In the genomic region with DNA sequence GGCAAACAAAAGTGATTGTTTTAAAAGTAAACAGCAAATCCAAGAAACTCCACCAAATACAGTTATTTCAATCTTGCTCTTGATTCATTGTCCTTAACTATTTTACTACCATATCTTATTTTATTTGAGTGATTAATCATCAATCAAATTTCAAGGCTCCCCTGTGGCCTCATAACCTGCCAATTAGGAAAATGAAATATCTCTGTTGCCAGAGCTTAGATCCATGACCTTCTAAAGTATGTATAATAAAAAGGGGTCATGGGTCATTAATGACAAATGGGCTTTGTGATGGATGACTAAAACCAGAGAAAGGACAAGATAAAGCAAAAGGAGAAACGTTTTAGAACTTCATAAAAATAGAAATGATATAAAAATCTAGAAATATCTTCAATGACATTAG, we compare ENCODE assay signal across 1 cellular context.
TF ChIP-seq lines count a peak whose summit lies in the region.

No MANE protein-coding gene starts in this region.

TF ChIP-seq in SK-N-SH, 30 proteins besides CTCF, POLR2A, EP300 and RAD21:
- TF ChIP-seq, protein P1, sequence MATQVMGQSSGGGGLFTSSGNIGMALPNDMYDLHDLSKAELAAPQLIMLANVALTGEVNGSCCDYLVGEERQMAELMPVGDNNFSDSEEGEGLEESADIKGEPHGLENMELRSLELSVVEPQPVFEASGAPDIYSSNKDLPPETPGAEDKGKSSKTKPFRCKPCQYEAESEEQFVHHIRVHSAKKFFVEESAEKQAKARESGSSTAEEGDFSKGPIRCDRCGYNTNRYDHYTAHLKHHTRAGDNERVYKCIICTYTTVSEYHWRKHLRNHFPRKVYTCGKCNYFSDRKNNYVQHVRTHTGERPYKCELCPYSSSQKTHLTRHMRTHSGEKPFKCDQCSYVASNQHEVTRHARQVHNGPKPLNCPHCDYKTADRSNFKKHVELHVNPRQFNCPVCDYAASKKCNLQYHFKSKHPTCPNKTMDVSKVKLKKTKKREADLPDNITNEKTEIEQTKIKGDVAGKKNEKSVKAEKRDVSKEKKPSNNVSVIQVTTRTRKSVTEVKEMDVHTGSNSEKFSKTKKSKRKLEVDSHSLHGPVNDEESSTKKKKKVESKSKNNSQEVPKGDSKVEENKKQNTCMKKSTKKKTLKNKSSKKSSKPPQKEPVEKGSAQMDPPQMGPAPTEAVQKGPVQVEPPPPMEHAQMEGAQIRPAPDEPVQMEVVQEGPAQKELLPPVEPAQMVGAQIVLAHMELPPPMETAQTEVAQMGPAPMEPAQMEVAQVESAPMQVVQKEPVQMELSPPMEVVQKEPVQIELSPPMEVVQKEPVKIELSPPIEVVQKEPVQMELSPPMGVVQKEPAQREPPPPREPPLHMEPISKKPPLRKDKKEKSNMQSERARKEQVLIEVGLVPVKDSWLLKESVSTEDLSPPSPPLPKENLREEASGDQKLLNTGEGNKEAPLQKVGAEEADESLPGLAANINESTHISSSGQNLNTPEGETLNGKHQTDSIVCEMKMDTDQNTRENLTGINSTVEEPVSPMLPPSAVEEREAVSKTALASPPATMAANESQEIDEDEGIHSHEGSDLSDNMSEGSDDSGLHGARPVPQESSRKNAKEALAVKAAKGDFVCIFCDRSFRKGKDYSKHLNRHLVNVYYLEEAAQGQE (IDR thresholded peaks at IDR 0.05; ENCODE audit: low read depth, low read length) = no peak
- TF ChIP-seq ZBTB33 (IDR thresholded peaks at IDR 0.05; ENCODE audit: borderline replicate concordance, low read depth) (no peak), FOXM1 (IDR thresholded peaks at IDR 0.05; ENCODE audit: low read depth) (no peak), JUND (IDR thresholded peaks at IDR 0.05) (no peak)
